Comparison of ENCODE assay signal across 10 cellular contexts in genomic region chr4:40199179-40199670, GRCh38. TPM values are rescaled to one million over a fixed set of nuclear protein-coding genes. Genes with fewer than 3 reads are reported as not detected.
DNase-seq lines count a peak whose midpoint lies in the region; ATAC-seq and TF ChIP-seq lines count a peak whose summit lies in the region.
"Had no signal": no experiment of that assay in that cellular context is flagged by ENCODE, and none has a peak within 500 bp of the region (broad histone marks: within the 10 kb centered on the region; RNA-seq: fewer than 3 reads in every experiment).

No MANE protein-coding gene starts in this region.

- peaks cover 68% of the 10 kb centered on the region for H3K4me1 Mint-ChIP-seq in central memory CD8-positive, alpha-beta T cell
- peaks cover 57 to 58% of the 10 kb centered on the region in 2 experiments for H3K4me1 Mint-ChIP-seq in H9

- no peaks in the 10 kb centered on the region for H3K9me3 Mint-ChIP-seq in central memory CD8-positive, alpha-beta T cell
- peaks cover 0 to 3% of the 10 kb centered on the region in 2 experiments; a peak in 1 of 5 replicates for H3K9me3 Mint-ChIP-seq in H9

- ATAC-seq in central memory CD8-positive, alpha-beta T cell (replicated peaks; ENCODE audit: extremely low read depth, poor library complexity, severe bottlenecking): peak; percentile 10

- H3K56ac ChIP-seq in H9 (ENCODE audit: insufficient read length, low read depth, low read length): no peak overlapping the region

- H2AK5ac ChIP-seq in H9 (ENCODE audit: insufficient read length, low read length): no peak overlapping the region

- peak overlapping the region; percentile 100 for H3K4me3 Mint-ChIP-seq in central memory CD8-positive, alpha-beta T cell
- peak overlapping the region in 1 of 2 experiments; percentile 92; a peak in 3 of 5 replicates for H3K4me3 Mint-ChIP-seq in H9

- no peak overlapping the region for H2BK15ac ChIP-seq in H9 (ENCODE audit: low read depth, low read length)

- H3K9me3 ChIP-seq in OCI-LY1 (ENCODE audit: low read length) (no peaks in the 10 kb centered on the region), H9 (ENCODE audit: control insufficient read depth, low read depth, low read length) (no peaks in the 10 kb centered on the region), testis (no peaks in the 10 kb centered on the region)

- H3K9ac ChIP-seq in OCI-LY1 (ENCODE audit: low read length) (peak overlapping the region; percentile 99), H9 (ENCODE audit: extremely low read depth, insufficient read length, low read length) (no peak overlapping the region)

- H2BK12ac ChIP-seq in H9 (ENCODE audit: insufficient read length, low read depth, low read length): no peak overlapping the region

- no peak for DNase-seq in central memory CD8-positive, alpha-beta T cell (ENCODE audit: low spot score in 2 of 2)
- peak; percentile 50 for DNase-seq in stimulated activated CD8-positive, alpha-beta memory T cell treated with anti-CD3 and anti-CD28 coated beads, Interleukin-4, amount 100 ng/mL, for 48 hours
- DNase-seq in H9 (no peak), testis (no peak), AG20443 (ENCODE audit: low spot score) (no peak), NCI-H524 treated with DMSO at 0.1 percent for 48 hours (lab: John Stamatoyannopoulos, UW) (no peak)
- DNase-seq: activated effector memory CD4-positive, alpha-beta T cell treated with anti-CD3 and anti-CD28 coated beads, Interleukin-2, amount 50 U/mL, for 16 hours had no signal

- H2BK120ac ChIP-seq in H9 (ENCODE audit: low read depth, low read length, poor library complexity, severe bottlenecking): no peak overlapping the region

- H4K8ac ChIP-seq in H9 (replicated peaks; ENCODE audit: insufficient read length, low read depth, low read length): no peak overlapping the region

- no peaks in the 10 kb centered on the region for H3K27me3 Mint-ChIP-seq in central memory CD8-positive, alpha-beta T cell
- no peaks in the 10 kb centered on the region for H3K27me3 Mint-ChIP-seq in H9 (ENCODE audit: low read depth)

- peaks cover 3% of the 10 kb centered on the region; the same call in 1 of the 2 replicates for H3F3A ChIP-seq in OCI-LY1 (ENCODE audit: insufficient read depth, low read length)

- H3K4me2 ChIP-seq in OCI-LY1 (ENCODE audit: low read length) (peak overlapping the region; percentile 86), H9 (ENCODE audit: insufficient read depth, insufficient read length, low read length) (no peak overlapping the region)

- no peaks in the 10 kb centered on the region for H3K9me2 ChIP-seq in OCI-LY1 (ENCODE audit: low read depth, low read length)

- no peak overlapping the region for H4K5ac ChIP-seq in H9 (ENCODE audit: insufficient read length, low read depth, low read length)

- peaks cover 79% of the 10 kb centered on the region for H3K36me3 Mint-ChIP-seq in central memory CD8-positive, alpha-beta T cell (ENCODE audit: insufficient read depth)
- no peaks in the 10 kb centered on the region for H3K36me3 Mint-ChIP-seq in H9 (ENCODE audit: insufficient read depth in 1 of 3, low read depth in 3 of 3)

- H3K79me1 ChIP-seq in H9 (ENCODE audit: insufficient read depth, low read depth, low read length, poor library complexity, severe bottlenecking): no peaks in the 10 kb centered on the region

- H3K79me2 ChIP-seq in OCI-LY1 (ENCODE audit: insufficient read depth, low read length) (peaks cover 100% of the 10 kb centered on the region), H9 (ENCODE audit: insufficient read depth, low read length) (peaks cover 4% of the 10 kb centered on the region; the same call in 1 of the 2 replicates)

- H2BK20ac ChIP-seq in H9 (ENCODE audit: low read depth, low read length, poor library complexity, severe bottlenecking): no peak overlapping the region

- H3K4me3 ChIP-seq in GM12875 (ENCODE audit: low read depth, low read length) (peak overlapping the region; percentile 99), OCI-LY1 (ENCODE audit: low read depth, low read length, poor library complexity, severe bottlenecking) (peak overlapping the region; percentile 82), testis (no peak overlapping the region)

- H3K27ac ChIP-seq in OCI-LY1 (ENCODE audit: low read depth, low read length, poor library complexity, severe bottlenecking) (peak overlapping the region; percentile 100), H9 (ENCODE audit: insufficient read length, low read depth, low read length) (no peak overlapping the region), testis (no peak overlapping the region)

- H2BK5ac ChIP-seq in H9 (ENCODE audit: insufficient read length, low read length): no peak overlapping the region

- H4K91ac ChIP-seq in H9 (ENCODE audit: insufficient read length, low read depth, low read length): no peak overlapping the region

- no peak overlapping the region for H3K23ac ChIP-seq in H9 (ENCODE audit: insufficient read length, low read depth, low read length)

- H4K20me1 ChIP-seq in OCI-LY1 (ENCODE audit: insufficient read depth, low read length) (no peaks in the 10 kb centered on the region), H9 (ENCODE audit: control insufficient read depth, insufficient read depth, insufficient read length) (no peaks in the 10 kb centered on the region)

- WGBS in H9 (ENCODE audit: extremely low coverage, insufficient read length, low lambda C conversion rate): no CpG with 5 or more reads among the region's 6 CpGs
- 82 to 83% methylated on average over 6 of the region's 6 CpGs for WGBS in testis, 2 donors

- H3K36me3 ChIP-seq in OCI-LY1 (ENCODE audit: insufficient read depth, low read length) (peaks cover 94% of the 10 kb centered on the region), testis (ENCODE audit: low read depth, missing control alignments) (no peaks in the 10 kb centered on the region)

- H3K27ac Mint-ChIP-seq in central memory CD8-positive, alpha-beta T cell (ENCODE audit: low read depth): peak overlapping the region; percentile 100
- peak overlapping the region in 1 of 3 experiments; percentile 51; a peak in 2 of 7 replicates for H3K27ac Mint-ChIP-seq in H9

- H3K4me1 ChIP-seq in OCI-LY1 (ENCODE audit: insufficient read depth, low read length, severe bottlenecking) (peaks cover 54% of the 10 kb centered on the region), H9 (ENCODE audit: insufficient read depth, low read length) (peaks cover 10% of the 10 kb centered on the region; the same call in 1 of the 2 replicates), testis (no peaks in the 10 kb centered on the region)

- no peak overlapping the region for H3K4ac ChIP-seq in H9 (ENCODE audit: low read depth, low read length)

- peaks cover 5% of the 10 kb centered on the region for H3K23me2 ChIP-seq in H9 (ENCODE audit: insufficient read length, low read depth, low read length, poor library complexity, severe bottlenecking)

- H3T11ph ChIP-seq in H9 (ENCODE audit: low read length): no peak overlapping the region

- H3K27me3 ChIP-seq in OCI-LY1 (ENCODE audit: insufficient read depth, low read length): no peaks in the 10 kb centered on the region
- H3K27me3 ChIP-seq in H9 (ENCODE audit: insufficient read depth, low read length): no peaks in the 10 kb centered on the region
- no peaks in the 10 kb centered on the region for H3K27me3 ChIP-seq in testis

- H3K14ac ChIP-seq in H9 (ENCODE audit: insufficient read depth, low read length): no peak overlapping the region

- H3K18ac ChIP-seq in H9 (ENCODE audit: insufficient read length, low read depth, low read length): no peak overlapping the region

- TF ChIP-seq CTCF in GM12875 (IDR thresholded peaks at IDR 0.05; ENCODE audit: borderline replicate concordance, insufficient read depth, low read depth, low read length): no peak
- TF ChIP-seq CTCF in OCI-LY1 (IDR thresholded peaks at IDR 0.05; ENCODE audit: low read length): no peak
- TF ChIP-seq CTCF in H9 (conservative IDR thresholded peaks at IDR 0.05): no peak
- no peak for TF ChIP-seq CTCF in testis (IDR thresholded peaks at IDR 0.05)

- intact Hi-C loops in testis (cut with DNase I; ENCODE audit: low total_unique reads): no loop called here

- no peak for TF ChIP-seq POLR2A in testis (IDR thresholded peaks at IDR 0.05)

- no peak overlapping the region for H2AFZ ChIP-seq in OCI-LY1 (ENCODE audit: low read length)
- no peak overlapping the region for H2AFZ ChIP-seq in H9 (ENCODE audit: low read length)

RNA-seq across cellular contexts. Expression of gene RHOH, which starts 2.4 kb away (rescaled TPM):
- total RNA-seq in H9 (2021) (7.1 and 8.2 TPM in 2 replicates), testis (1 to 10 TPM in 1 of 2 donors, under 1 TPM in 1; 0.39 to 1.2 TPM)
- polyA plus RNA-seq in testis (ENCODE audit: insufficient read depth, low read depth, low replicate concordance): 2.5 TPM
- polyA plus RNA-seq: neural cell had no signal

Comparison
In these comparisons a context has a peak if more than half of its experiments do, and no peak if none do; other contexts are left out.
1. H3K4me3 ChIP-seq: peak in GM12875 (single experiment) and OCI-LY1 (single experiment); none in testis (0 of 2).